1 cellular context compared by ENCODE assay signal in the genomic region with DNA sequence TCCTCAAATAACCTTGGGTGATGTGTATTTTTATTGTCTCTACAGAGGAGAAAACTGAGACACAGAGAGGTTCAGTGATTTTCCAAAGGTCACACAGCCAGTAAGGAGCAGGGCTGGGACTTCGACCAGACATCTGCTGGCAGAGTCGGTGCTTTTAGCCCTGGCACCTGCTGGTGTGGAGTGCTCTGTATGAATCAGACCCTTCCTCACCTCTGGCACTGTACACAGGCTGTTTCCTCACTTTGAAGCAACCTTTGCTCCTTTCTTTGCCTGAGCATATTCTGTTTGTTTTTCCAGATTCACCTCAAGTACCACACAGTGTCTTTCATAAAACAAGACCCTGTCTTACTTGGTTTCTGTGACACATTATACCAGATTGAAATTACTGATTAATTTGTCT.
A peak's percentile ranks its signal among the peaks of the same experiment; 100 is the strongest.
TF ChIP-seq lines count a peak whose summit lies in the region.

No MANE protein-coding gene starts in this region.

TF ChIP-seq in HepG2, 621 proteins besides CTCF, POLR2A, EP300 and RAD21 (continued from another document and continues in another):
- TF ChIP-seq ATRX (CRISPR knock-in tag; IDR thresholded peaks at IDR 0.05; ENCODE audit: borderline replicate concordance) (no peak), THAP11 (CRISPR knock-in tag; IDR thresholded peaks at IDR 0.05) (no peak), ETV5 (CRISPR knock-in tag; IDR thresholded peaks at IDR 0.05; ENCODE audit: borderline replicate concordance) (peak; percentile 42; the same call in 1 of the 2 replicates), ZNF839 (CRISPR knock-in tag; IDR thresholded peaks at IDR 0.05; ENCODE audit: borderline replicate concordance) (no peak), KLF9 (CRISPR knock-in tag; IDR thresholded peaks at IDR 0.05; ENCODE audit: low read depth) (no peak), GZF1 (CRISPR knock-in tag; IDR thresholded peaks at IDR 0.05) (no peak), TAF1 (CRISPR knock-in tag; IDR thresholded peaks at IDR 0.05) (no peak), ZNF20 (CRISPR knock-in tag; IDR thresholded peaks at IDR 0.05) (no peak), ZNF775 (CRISPR knock-in tag; IDR thresholded peaks at IDR 0.05; ENCODE audit: borderline replicate concordance) (no peak), ZFP36 (IDR thresholded peaks at IDR 0.05; ENCODE audit: borderline replicate concordance, low read depth, low read length, partially characterized antibody) (peak; percentile 85), SCMH1 (CRISPR knock-in tag; IDR thresholded peaks at IDR 0.05; ENCODE audit: borderline replicate concordance) (no peak), KLF6 (CRISPR knock-in tag; IDR thresholded peaks at IDR 0.05) (no peak), ZNF331 (CRISPR knock-in tag; IDR thresholded peaks at IDR 0.05) (peak; percentile 29; the same call in 1 of the 2 replicates), RFX3 (CRISPR knock-in tag; IDR thresholded peaks at IDR 0.05) (no peak), ZNF878 (CRISPR knock-in tag; IDR thresholded peaks at IDR 0.05) (no peak), AHR (CRISPR knock-in tag; IDR thresholded peaks at IDR 0.05) (no peak), ZFP90 (CRISPR knock-in tag; IDR thresholded peaks at IDR 0.05; ENCODE audit: borderline replicate concordance) (no peak), ZNF761 (CRISPR knock-in tag; conservative IDR thresholded peaks at IDR 0.05) (no peak), HNF4A (CRISPR knock-in tag; IDR thresholded peaks at IDR 0.05) (peak; percentile 91), MYNN (CRISPR knock-in tag; IDR thresholded peaks at IDR 0.05; ENCODE audit: low read depth) (no peak), FOXM1 (CRISPR knock-in tag; IDR thresholded peaks at IDR 0.05) (no peak), PHF21A (CRISPR knock-in tag; IDR thresholded peaks at IDR 0.05) (no peak; the same call in 1 of the 2 replicates), IKZF1 (IDR thresholded peaks at IDR 0.05) (no peak), ZNF451 (CRISPR knock-in tag; IDR thresholded peaks at IDR 0.05) (no peak), PCBP1 (IDR thresholded peaks at IDR 0.05; ENCODE audit: borderline replicate concordance, low read depth, low read length) (no peak), ZNF768 (CRISPR knock-in tag; IDR thresholded peaks at IDR 0.05) (peak; percentile 99), RBAK (CRISPR knock-in tag; IDR thresholded peaks at IDR 0.05) (no peak), ZNF556 (CRISPR knock-in tag; IDR thresholded peaks at IDR 0.05; ENCODE audit: borderline replicate concordance) (no peak), SAFB2 (CRISPR knock-in tag; IDR thresholded peaks at IDR 0.05; ENCODE audit: borderline replicate concordance, low read depth) (no peak), ZNF44 (CRISPR knock-in tag; IDR thresholded peaks at IDR 0.05) (peak; percentile 43; the same call in 1 of the 2 replicates)
- TF ChIP-seq, protein P1, sequence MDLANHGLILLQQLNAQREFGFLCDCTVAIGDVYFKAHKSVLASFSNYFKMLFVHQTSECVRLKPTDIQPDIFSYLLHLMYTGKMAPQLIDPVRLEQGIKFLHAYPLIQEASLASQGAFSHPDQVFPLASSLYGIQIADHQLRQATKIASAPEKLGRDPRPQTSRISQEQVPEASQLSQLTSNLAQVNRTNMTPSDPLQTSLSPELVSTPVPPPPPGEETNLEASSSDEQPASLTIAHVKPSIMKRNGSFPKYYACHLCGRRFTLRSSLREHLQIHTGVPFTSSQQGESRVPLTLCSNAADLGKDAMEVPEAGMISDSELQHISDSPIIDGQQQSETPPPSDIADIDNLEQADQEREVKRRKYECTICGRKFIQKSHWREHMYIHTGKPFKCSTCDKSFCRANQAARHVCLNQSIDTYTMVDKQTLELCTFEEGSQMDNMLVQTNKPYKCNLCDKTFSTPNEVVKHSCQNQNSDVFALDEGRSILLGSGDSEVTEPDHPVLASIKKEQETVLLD (CRISPR knock-in tag; IDR thresholded peaks at IDR 0.05; ENCODE audit: low read depth): no peak
- TF ChIP-seq, protein P2, sequence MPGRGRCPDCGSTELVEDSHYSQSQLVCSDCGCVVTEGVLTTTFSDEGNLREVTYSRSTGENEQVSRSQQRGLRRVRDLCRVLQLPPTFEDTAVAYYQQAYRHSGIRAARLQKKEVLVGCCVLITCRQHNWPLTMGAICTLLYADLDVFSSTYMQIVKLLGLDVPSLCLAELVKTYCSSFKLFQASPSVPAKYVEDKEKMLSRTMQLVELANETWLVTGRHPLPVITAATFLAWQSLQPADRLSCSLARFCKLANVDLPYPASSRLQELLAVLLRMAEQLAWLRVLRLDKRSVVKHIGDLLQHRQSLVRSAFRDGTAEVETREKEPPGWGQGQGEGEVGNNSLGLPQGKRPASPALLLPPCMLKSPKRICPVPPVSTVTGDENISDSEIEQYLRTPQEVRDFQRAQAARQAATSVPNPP (CRISPR knock-in tag; IDR thresholded peaks at IDR 0.05): no peak
- TF ChIP-seq, protein P3, sequence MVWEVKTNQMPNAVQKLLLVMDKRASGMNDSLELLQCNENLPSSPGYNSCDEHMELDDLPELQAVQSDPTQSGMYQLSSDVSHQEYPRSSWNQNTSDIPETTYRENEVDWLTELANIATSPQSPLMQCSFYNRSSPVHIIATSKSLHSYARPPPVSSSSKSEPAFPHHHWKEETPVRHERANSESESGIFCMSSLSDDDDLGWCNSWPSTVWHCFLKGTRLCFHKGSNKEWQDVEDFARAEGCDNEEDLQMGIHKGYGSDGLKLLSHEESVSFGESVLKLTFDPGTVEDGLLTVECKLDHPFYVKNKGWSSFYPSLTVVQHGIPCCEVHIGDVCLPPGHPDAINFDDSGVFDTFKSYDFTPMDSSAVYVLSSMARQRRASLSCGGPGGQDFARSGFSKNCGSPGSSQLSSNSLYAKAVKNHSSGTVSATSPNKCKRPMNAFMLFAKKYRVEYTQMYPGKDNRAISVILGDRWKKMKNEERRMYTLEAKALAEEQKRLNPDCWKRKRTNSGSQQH (CRISPR knock-in tag; IDR thresholded peaks at IDR 0.05; ENCODE audit: low read depth): no peak
- TF ChIP-seq, protein P4, sequence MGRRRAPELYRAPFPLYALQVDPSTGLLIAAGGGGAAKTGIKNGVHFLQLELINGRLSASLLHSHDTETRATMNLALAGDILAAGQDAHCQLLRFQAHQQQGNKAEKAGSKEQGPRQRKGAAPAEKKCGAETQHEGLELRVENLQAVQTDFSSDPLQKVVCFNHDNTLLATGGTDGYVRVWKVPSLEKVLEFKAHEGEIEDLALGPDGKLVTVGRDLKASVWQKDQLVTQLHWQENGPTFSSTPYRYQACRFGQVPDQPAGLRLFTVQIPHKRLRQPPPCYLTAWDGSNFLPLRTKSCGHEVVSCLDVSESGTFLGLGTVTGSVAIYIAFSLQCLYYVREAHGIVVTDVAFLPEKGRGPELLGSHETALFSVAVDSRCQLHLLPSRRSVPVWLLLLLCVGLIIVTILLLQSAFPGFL (CRISPR knock-in tag; IDR thresholded peaks at IDR 0.05): no peak
- TF ChIP-seq, protein P5, sequence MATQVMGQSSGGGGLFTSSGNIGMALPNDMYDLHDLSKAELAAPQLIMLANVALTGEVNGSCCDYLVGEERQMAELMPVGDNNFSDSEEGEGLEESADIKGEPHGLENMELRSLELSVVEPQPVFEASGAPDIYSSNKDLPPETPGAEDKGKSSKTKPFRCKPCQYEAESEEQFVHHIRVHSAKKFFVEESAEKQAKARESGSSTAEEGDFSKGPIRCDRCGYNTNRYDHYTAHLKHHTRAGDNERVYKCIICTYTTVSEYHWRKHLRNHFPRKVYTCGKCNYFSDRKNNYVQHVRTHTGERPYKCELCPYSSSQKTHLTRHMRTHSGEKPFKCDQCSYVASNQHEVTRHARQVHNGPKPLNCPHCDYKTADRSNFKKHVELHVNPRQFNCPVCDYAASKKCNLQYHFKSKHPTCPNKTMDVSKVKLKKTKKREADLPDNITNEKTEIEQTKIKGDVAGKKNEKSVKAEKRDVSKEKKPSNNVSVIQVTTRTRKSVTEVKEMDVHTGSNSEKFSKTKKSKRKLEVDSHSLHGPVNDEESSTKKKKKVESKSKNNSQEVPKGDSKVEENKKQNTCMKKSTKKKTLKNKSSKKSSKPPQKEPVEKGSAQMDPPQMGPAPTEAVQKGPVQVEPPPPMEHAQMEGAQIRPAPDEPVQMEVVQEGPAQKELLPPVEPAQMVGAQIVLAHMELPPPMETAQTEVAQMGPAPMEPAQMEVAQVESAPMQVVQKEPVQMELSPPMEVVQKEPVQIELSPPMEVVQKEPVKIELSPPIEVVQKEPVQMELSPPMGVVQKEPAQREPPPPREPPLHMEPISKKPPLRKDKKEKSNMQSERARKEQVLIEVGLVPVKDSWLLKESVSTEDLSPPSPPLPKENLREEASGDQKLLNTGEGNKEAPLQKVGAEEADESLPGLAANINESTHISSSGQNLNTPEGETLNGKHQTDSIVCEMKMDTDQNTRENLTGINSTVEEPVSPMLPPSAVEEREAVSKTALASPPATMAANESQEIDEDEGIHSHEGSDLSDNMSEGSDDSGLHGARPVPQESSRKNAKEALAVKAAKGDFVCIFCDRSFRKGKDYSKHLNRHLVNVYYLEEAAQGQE (IDR thresholded peaks at IDR 0.05; ENCODE audit: borderline replicate concordance in 1 of 2, low read depth in 1 of 2, low read length in 2 of 2): no peak; a peak in 1 of 4 replicates
- TF ChIP-seq, protein P6, sequence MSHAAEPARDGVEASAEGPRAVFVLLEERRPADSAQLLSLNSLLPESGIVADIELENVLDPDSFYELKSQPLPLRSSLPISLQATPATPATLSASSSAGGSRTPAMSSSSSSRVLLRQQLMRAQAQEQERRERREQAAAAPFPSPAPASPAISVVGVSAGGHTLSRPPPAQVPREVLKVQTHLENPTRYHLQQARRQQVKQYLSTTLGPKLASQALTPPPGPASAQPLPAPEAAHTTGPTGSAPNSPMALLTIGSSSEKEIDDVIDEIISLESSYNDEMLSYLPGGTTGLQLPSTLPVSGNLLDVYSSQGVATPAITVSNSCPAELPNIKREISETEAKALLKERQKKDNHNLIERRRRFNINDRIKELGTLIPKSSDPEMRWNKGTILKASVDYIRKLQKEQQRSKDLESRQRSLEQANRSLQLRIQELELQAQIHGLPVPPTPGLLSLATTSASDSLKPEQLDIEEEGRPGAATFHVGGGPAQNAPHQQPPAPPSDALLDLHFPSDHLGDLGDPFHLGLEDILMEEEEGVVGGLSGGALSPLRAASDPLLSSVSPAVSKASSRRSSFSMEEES (CRISPR knock-in tag; IDR thresholded peaks at IDR 0.05): no peak
- TF ChIP-seq, protein P7, sequence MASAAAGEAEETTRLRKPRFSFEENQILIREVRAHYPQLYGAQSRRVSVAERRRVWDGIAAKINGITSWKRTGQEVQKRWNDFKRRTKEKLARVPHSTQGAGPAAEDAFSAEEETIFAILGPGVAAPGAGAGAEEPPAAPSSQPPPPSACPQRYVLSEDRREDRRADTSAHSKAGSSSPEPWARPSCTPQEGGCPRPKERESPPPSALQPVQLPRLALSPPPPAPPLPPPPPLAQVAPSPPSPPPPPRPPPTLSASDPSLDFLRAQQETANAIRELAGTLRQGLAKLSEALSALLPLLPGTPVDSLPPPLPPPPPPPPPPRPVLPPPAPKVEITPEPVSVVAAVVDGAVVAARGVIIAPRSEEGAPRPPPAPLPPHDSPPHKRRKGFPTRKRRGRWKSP (CRISPR knock-in tag; IDR thresholded peaks at IDR 0.05): no peak
- TF ChIP-seq, protein P8, sequence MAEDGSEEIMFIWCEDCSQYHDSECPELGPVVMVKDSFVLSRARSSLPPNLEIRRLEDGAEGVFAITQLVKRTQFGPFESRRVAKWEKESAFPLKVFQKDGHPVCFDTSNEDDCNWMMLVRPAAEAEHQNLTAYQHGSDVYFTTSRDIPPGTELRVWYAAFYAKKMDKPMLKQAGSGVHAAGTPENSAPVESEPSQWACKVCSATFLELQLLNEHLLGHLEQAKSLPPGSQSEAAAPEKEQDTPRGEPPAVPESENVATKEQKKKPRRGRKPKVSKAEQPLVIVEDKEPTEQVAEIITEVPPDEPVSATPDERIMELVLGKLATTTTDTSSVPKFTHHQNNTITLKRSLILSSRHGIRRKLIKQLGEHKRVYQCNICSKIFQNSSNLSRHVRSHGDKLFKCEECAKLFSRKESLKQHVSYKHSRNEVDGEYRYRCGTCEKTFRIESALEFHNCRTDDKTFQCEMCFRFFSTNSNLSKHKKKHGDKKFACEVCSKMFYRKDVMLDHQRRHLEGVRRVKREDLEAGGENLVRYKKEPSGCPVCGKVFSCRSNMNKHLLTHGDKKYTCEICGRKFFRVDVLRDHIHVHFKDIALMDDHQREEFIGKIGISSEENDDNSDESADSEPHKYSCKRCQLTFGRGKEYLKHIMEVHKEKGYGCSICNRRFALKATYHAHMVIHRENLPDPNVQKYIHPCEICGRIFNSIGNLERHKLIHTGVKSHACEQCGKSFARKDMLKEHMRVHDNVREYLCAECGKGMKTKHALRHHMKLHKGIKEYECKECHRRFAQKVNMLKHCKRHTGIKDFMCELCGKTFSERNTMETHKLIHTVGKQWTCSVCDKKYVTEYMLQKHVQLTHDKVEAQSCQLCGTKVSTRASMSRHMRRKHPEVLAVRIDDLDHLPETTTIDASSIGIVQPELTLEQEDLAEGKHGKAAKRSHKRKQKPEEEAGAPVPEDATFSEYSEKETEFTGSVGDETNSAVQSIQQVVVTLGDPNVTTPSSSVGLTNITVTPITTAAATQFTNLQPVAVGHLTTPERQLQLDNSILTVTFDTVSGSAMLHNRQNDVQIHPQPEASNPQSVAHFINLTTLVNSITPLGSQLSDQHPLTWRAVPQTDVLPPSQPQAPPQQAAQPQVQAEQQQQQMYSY (CRISPR knock-in tag; IDR thresholded peaks at IDR 0.05): no peak
- TF ChIP-seq, protein P9, sequence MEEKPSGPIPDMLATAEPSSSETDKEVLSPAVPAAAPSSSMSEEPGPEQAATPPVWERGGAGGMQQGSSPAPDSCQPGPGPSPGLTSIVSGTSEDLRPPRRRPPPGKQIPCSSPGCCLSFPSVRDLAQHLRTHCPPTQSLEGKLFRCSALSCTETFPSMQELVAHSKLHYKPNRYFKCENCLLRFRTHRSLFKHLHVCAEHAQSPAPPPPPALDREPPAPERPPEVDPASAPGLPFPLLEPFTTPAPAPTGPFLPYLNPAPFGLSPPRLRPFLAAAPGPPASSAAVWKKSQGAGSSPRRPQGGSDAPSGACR (CRISPR knock-in tag; IDR thresholded peaks at IDR 0.05): no peak
- TF ChIP-seq, protein P10, sequence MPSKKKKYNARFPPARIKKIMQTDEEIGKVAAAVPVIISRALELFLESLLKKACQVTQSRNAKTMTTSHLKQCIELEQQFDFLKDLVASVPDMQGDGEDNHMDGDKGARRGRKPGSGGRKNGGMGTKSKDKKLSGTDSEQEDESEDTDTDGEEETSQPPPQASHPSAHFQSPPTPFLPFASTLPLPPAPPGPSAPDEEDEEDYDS (CRISPR knock-in tag; IDR thresholded peaks at IDR 0.05): no peak
- TF ChIP-seq, protein P11, sequence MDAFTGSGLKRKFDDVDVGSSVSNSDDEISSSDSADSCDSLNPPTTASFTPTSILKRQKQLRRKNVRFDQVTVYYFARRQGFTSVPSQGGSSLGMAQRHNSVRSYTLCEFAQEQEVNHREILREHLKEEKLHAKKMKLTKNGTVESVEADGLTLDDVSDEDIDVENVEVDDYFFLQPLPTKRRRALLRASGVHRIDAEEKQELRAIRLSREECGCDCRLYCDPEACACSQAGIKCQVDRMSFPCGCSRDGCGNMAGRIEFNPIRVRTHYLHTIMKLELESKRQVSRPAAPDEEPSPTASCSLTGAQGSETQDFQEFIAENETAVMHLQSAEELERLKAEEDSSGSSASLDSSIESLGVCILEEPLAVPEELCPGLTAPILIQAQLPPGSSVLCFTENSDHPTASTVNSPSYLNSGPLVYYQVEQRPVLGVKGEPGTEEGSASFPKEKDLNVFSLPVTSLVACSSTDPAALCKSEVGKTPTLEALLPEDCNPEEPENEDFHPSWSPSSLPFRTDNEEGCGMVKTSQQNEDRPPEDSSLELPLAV (CRISPR knock-in tag; conservative IDR thresholded peaks at IDR 0.05; ENCODE audit: low read depth): no peak
- TF ChIP-seq, protein P12, sequence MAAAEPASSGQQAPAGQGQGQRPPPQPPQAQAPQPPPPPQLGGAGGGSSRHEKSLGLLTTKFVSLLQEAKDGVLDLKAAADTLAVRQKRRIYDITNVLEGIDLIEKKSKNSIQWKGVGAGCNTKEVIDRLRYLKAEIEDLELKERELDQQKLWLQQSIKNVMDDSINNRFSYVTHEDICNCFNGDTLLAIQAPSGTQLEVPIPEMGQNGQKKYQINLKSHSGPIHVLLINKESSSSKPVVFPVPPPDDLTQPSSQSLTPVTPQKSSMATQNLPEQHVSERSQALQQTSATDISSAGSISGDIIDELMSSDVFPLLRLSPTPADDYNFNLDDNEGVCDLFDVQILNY (CRISPR knock-in tag; conservative IDR thresholded peaks at IDR 0.05): no peak
